ENCODE assay signal across 11 cellular contexts in the genomic region with DNA sequence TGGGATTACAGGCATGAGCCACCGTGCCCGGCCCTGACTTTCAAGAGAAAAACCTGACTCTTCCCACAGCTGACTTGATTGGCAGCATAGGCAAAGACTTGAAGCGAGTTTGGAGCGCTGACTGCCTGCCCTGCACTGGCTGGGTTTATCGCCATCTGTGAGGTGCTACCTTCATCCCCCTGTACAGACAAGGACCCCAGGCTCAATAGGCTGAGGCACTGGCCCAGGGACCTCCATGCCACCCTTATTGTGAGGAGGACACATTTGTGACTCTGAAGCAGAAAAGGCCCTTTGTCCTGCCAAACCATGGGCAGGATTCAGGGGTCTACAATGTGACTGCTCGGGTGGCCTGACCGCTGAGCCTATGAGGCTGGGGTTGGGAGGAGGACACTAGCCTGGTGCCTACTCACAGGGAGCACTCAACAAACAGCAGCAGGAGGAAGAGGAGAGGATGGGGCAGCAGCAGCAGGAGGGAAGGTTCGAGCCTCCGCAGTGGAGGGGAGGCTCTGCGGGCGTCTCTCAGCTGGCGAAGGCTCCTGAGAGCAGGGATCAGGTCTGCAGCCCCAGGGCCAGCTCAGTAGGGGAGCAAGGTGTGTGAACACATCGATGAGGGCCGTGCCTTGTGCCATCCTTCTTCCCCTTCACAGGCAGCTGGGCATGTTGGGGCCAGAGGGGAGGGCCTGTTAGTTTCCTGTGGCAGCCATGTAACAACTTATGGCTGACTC.
DNase-seq lines count a peak whose midpoint lies in the region; ATAC-seq and TF ChIP-seq lines count a peak whose summit lies in the region.
"Had no signal": no experiment of that assay in that cellular context is flagged by ENCODE, and none has a peak within 500 bp of the region (broad histone marks: within the 10 kb centered on the region; RNA-seq: fewer than 3 reads in every experiment).

No MANE protein-coding gene starts in this region.

- DNase-seq in NCI-H69 (lab: John Stamatoyannopoulos, UW) (peak; percentile 85), caudate nucleus (lab: John Stamatoyannopoulos, UW) (no peak), lower lobe of right lung (peak; percentile 44), Kasumi-1 (lab: John Stamatoyannopoulos, UW) (no peak)
- DNase-seq: EL, MG63, NCI-H524 treated with DMSO at 0.1 percent for 48 hours had no signal

- H3K36me3 ChIP-seq in lower lobe of right lung (peaks cover 6% of the 10 kb centered on the region), subcutaneous abdominal adipose tissue (ENCODE audit: control insufficient read depth in 5 of 5, insufficient read depth in 5 of 5, low read length in 5 of 5) (peaks cover 0 to 16% (median 12%) of the 10 kb centered on the region in 5 donors)

- ATAC-seq in lower lobe of right lung (no peak), HG02938 (IDR thresholded peaks at IDR 0.05; ENCODE audit: unreplicated experiment) (no peak), GM21526 (IDR thresholded peaks at IDR 0.05; ENCODE audit: low FRiP score, unreplicated experiment) (no peak)

- H3K9me3 ChIP-seq in lower lobe of right lung (no peaks in the 10 kb centered on the region), subcutaneous abdominal adipose tissue (ENCODE audit: control insufficient read depth in 5 of 5, low read length in 5 of 5) (no peaks in the 10 kb centered on the region)
- H3K9me3 ChIP-seq: MG63 had no signal

- H3K4me1 ChIP-seq in lower lobe of right lung (peaks cover 83% of the 10 kb centered on the region), subcutaneous abdominal adipose tissue (ENCODE audit: control insufficient read depth in 5 of 5, insufficient read depth in 5 of 5, low read length in 5 of 5) (peaks cover 25 to 84% (median 83%) of the 10 kb centered on the region in 5 donors)

- no peak for TF ChIP-seq CTCF in lower lobe of right lung (IDR thresholded peaks at IDR 0.05)

- H3K27me3 ChIP-seq in lower lobe of right lung (ENCODE audit: low read depth) = no peaks in the 10 kb centered on the region
- no peaks in the 10 kb centered on the region for H3K27me3 ChIP-seq in subcutaneous abdominal adipose tissue (ENCODE audit: control insufficient read depth in 5 of 5, insufficient read depth in 4 of 5, low read length in 5 of 5)
- H3K27me3 ChIP-seq: MG63 had no signal

- H3K27ac ChIP-seq in caudate nucleus (ENCODE audit: low read depth, low read length) = peak overlapping the region; percentile 99
- H3K27ac ChIP-seq in lower lobe of right lung = no peak overlapping the region
- H3K27ac ChIP-seq in subcutaneous abdominal adipose tissue (ENCODE audit: low read depth, low read length) = peak overlapping the region; percentile 87
- H3K27ac ChIP-seq: SK-N-MC had no signal

- peak overlapping the region in 4 of 5 donors; percentile 9 to 77 (median 39) for H3K9ac ChIP-seq in subcutaneous abdominal adipose tissue (ENCODE audit: low read length in 5 of 5)

- intact Hi-C loops in lower lobe of right lung (cut with DNase I) = no loop called here

- H3K4me3 ChIP-seq in lower lobe of right lung = no peak overlapping the region
- H3K4me3 ChIP-seq in subcutaneous abdominal adipose tissue (ENCODE audit: low read depth in 1 of 5, low read length in 5 of 5) = no peak overlapping the region
- H3K4me3 ChIP-seq: MG63, SK-N-MC had no signal

Comparison
In these comparisons a context has a peak if more than half of its experiments do, and no peak if none do; other contexts are left out.
1. DNase-seq: peak in NCI-H69 (single experiment) and lower lobe of right lung (single experiment); none in caudate nucleus (0 of 61) and Kasumi-1 (0 of 2).